ENCODE assay signal across 8 cellular contexts in the genomic region with DNA sequence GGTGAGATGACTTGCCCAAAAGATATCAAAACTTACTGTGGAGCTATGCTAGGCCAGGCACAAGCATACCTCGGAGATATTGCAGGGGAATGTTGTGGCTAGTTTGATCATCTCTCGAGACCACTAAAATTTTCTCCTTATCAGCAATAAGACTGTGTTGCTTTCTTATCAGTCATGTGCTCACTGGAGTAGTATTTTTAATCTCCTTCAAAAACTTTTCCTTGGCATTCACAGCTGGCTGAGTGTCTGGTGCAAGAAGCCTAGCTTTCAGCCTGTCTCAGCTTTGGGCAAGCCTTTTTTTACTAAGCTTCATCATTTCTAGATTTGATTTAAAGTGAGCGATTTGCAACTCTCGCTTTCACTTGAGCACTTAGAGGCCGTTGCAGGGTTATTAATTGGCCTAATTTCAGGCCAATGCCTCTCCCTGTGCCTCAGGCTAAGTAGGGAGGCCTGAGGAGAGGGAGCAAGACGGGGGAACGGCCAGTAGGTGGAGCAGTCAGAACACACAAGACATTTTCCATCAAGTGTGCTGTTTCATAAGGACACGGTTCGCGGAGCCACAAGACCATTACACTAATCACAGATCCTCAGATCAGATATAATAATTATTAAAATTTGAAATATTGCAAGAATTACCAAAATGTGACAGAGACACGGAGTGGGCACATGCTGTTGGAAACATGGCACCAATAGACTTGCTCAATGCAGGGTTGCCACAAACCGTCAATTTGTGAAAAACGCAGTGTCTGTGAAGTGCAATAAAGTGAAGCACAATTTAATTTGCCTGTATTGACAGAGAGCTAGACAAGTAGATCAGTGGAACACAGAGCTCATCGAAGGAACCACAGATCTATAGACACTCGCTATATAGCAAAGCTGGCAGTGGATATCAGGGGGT.
DNase-seq lines count a peak whose midpoint lies in the region; ATAC-seq and TF ChIP-seq lines count a peak whose summit lies in the region.

No MANE protein-coding gene starts in this region.

- POLR2A ChIA-PET in AG04449 (lab: Yijun Ruan, JAX): no interaction called here

- peaks cover 1% of the 10 kb centered on the region for H3K27me3 Mint-ChIP-seq in memory B cell

- peaks cover 2% of the 10 kb centered on the region for H3K4me1 Mint-ChIP-seq in memory B cell

- H3K27ac ChIP-seq in effector memory CD4-positive, alpha-beta T cell (ENCODE audit: insufficient read depth, low read length, poor library complexity, severe bottlenecking): no peak overlapping the region

- no peaks in the 10 kb centered on the region for H3K36me3 ChIP-seq in effector memory CD4-positive, alpha-beta T cell (ENCODE audit: control insufficient read depth, insufficient read depth, low read length)

- H3K4me1 ChIP-seq in effector memory CD4-positive, alpha-beta T cell (ENCODE audit: control insufficient read depth, insufficient read depth, low read length, poor library complexity, severe bottlenecking): no peaks in the 10 kb centered on the region

- H3K36me3 Mint-ChIP-seq in memory B cell: no peaks in the 10 kb centered on the region

- ATAC-seq in GM18868 (IDR thresholded peaks at IDR 0.05; ENCODE audit: unreplicated experiment) (peak; percentile 68), HG03460 (IDR thresholded peaks at IDR 0.05; ENCODE audit: unreplicated experiment) (peak; percentile 82), memory B cell (ENCODE audit: low read depth) (peak; percentile 97)

- H3K27ac Mint-ChIP-seq in memory B cell: no peak overlapping the region

- no peaks in the 10 kb centered on the region for H3K9me3 Mint-ChIP-seq in memory B cell

- H3K27me3 ChIP-seq in effector memory CD4-positive, alpha-beta T cell (replicated peaks; ENCODE audit: control insufficient read depth, insufficient read depth, low read length, poor library complexity, severe bottlenecking): no peaks in the 10 kb centered on the region

- peak; percentile 91 for TF ChIP-seq CTCF in AG04449 (IDR thresholded peaks at IDR 0.05; ENCODE audit: insufficient read depth, low read length, missing control alignments)

- H3K4me3 Mint-ChIP-seq in memory B cell: no peak overlapping the region

- DNase-seq in AG04449 (ENCODE audit: low read depth, low spot score) (peak; percentile 49), NCI-H748 (lab: John Stamatoyannopoulos, UW; ENCODE audit: unreplicated experiment) (peak; percentile 88), memory B cell (ENCODE audit: low spot score in 2 of 2) (peak; percentile 48 to 56)
- DNase-seq in activated CD4-positive, alpha-beta T cell treated with anti-CD3 and anti-CD28 coated beads, Interleukin-2, amount 50 U/mL, for 4 hours: peak; percentile 58 to 67
- peak in 2 of 3 donors; percentile 13 for DNase-seq in effector memory CD4-positive, alpha-beta T cell
- DNase-seq in stimulated activated CD8-positive, alpha-beta memory T cell treated with anti-CD3 and anti-CD28 coated beads, Interleukin-15, amount 100 ng/mL, for 4 hours (ENCODE audit: low read depth in 2 of 2): peak; percentile 11 to 44

- no peaks in the 10 kb centered on the region for H3K9me3 ChIP-seq in effector memory CD4-positive, alpha-beta T cell (ENCODE audit: control insufficient read depth, low read length)

- no peak overlapping the region for H3K4me3 ChIP-seq in AG04449 (ENCODE audit: low read depth, low read length)
- H3K4me3 ChIP-seq in effector memory CD4-positive, alpha-beta T cell (ENCODE audit: insufficient read depth, low read depth, low read length, poor library complexity, severe bottlenecking): no peak overlapping the region

- CTCF ChIA-PET in AG04449 (lab: Yijun Ruan, JAX): interaction anchor here (0.6 to 4.3 kb wide), 47 partner anchors 8 to 693 kb away, joined by 3 to 70 read pairs (median 4); no protein-coding TSS in a partner anchor

Comparison
In these comparisons a context has a peak if more than half of its experiments do, and no peak if none do; other contexts are left out.
1. DNase-seq: peak in every context shown above with its lines; median percentile 88 in NCI-H748; 62 in activated CD4-positive, alpha-beta T cell treated with anti-CD3 and anti-CD28 coated beads, Interleukin-2, amount 50 U/mL, for 4 hours; 52 in memory B cell; 49 in AG04449; 28 in stimulated activated CD8-positive, alpha-beta memory T cell treated with anti-CD3 and anti-CD28 coated beads, Interleukin-15, amount 100 ng/mL, for 4 hours; 13 in effector memory CD4-positive, alpha-beta T cell.